Comparison of ENCODE assay signal across 13 cellular contexts in the genomic region with DNA sequence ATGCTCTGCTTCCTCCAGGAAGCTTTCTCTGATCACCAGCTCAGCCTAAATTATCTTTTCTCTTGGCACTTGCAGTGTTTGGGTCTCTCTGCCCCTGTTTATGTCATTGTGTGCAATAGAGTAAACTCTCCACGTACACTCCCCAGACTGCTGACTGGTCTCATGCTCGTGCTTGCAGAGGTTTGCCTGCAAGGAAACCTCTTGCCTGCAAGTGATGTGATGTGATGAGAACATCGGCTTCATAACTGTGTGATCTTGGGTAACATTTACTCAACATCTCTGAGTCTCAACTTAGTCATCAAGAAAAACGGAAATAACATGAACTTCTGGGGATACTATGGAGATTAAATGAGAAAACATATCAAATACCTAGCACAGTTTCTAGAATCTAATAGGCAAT.
DNase-seq lines count a peak whose midpoint lies in the region; ATAC-seq and TF ChIP-seq lines count a peak whose summit lies in the region.
"Had no signal": no experiment of that assay in that cellular context is flagged by ENCODE, and none has a peak within 500 bp of the region (broad histone marks: within the 10 kb centered on the region; RNA-seq: fewer than 3 reads in every experiment).

No MANE protein-coding gene starts in this region.

- POLR2A ChIA-PET in naive thymus-derived CD4-positive, alpha-beta T cell (lab: Charles Lee) = no interaction called here

- H3K9me3 Mint-ChIP-seq in chondrocyte (ENCODE audit: low read depth) = peaks cover 6% of the 10 kb centered on the region
- peaks cover 0 to 8% (median 0%) of the 10 kb centered on the region in 11 donors for H3K9me3 Mint-ChIP-seq in naive thymus-derived CD4-positive, alpha-beta T cell
- H3K9me3 Mint-ChIP-seq: activated naive CD8-positive, alpha-beta T cell treated with anti-CD3 and anti-CD28 coated beads, Interleukin-2, amount 10 ng/mL, durations not matched to agents 7 days and 5 days had no signal

- H3K36me3 Mint-ChIP-seq in chondrocyte (ENCODE audit: low read depth) = peaks cover 2% of the 10 kb centered on the region
- H3K36me3 Mint-ChIP-seq in naive thymus-derived CD4-positive, alpha-beta T cell = peaks cover 0 to 5% (median 0%) of the 10 kb centered on the region in 5 donors
- H3K36me3 Mint-ChIP-seq: activated naive CD8-positive, alpha-beta T cell treated with anti-CD3 and anti-CD28 coated beads, Interleukin-2, amount 10 ng/mL, durations not matched to agents 7 days and 5 days had no signal

- intact Hi-C loops in naive thymus-derived CD4-positive, alpha-beta T cell (cut with micrococcal nuclease) = no loop called here
- intact Hi-C loops in spleen (cut with DNase I; ENCODE audit: low total_unique reads) = no loop called here

- peak; percentile 64 for ATAC-seq in naive thymus-derived CD4-positive, alpha-beta T cell
- no peak for ATAC-seq in HG02571 (IDR thresholded peaks at IDR 0.05; ENCODE audit: unreplicated experiment)
- ATAC-seq in GM19328 (IDR thresholded peaks at IDR 0.05; ENCODE audit: unreplicated experiment) = no peak
- ATAC-seq: left cardiac atrium had no signal

- H3K4me3 Mint-ChIP-seq in chondrocyte (ENCODE audit: unreplicated experiment) = no peak overlapping the region
- H3K4me3 Mint-ChIP-seq in naive thymus-derived CD4-positive, alpha-beta T cell = no peak overlapping the region
- H3K4me3 Mint-ChIP-seq: activated naive CD8-positive, alpha-beta T cell treated with anti-CD3 and anti-CD28 coated beads, Interleukin-2, amount 10 ng/mL, durations not matched to agents 7 days and 5 days had no signal

- H3K4me1 Mint-ChIP-seq in chondrocyte (ENCODE audit: low read depth) = peaks cover 9% of the 10 kb centered on the region
- no peaks in the 10 kb centered on the region for H3K4me1 Mint-ChIP-seq in naive thymus-derived CD4-positive, alpha-beta T cell
- H3K4me1 Mint-ChIP-seq: activated naive CD8-positive, alpha-beta T cell treated with anti-CD3 and anti-CD28 coated beads, Interleukin-2, amount 10 ng/mL, durations not matched to agents 7 days and 5 days had no signal

- TF ChIP-seq CTCF in chondrocyte (IDR thresholded peaks at IDR 0.05) (no peak), spleen (IDR thresholded peaks at IDR 0.05 in 8 of 11, conservative IDR thresholded peaks at IDR 0.05 in 3 of 11) (no peak)

- TF ChIP-seq POLR2A in erythroblast (IDR thresholded peaks at IDR 0.05; ENCODE audit: low read length) (no peak), spleen (IDR thresholded peaks at IDR 0.05) (no peak)

- no peak overlapping the region for H3K27ac ChIP-seq in naive thymus-derived CD4-positive, alpha-beta T cell (ENCODE audit: low read depth, low read length)
- H3K27ac ChIP-seq in spleen = no peak overlapping the region
- H3K27ac ChIP-seq: SK-N-MC had no signal

- H3K27ac Mint-ChIP-seq in chondrocyte (ENCODE audit: unreplicated experiment) = peak overlapping the region; percentile 33
- no peak overlapping the region for H3K27ac Mint-ChIP-seq in naive thymus-derived CD4-positive, alpha-beta T cell
- H3K27ac Mint-ChIP-seq: activated naive CD8-positive, alpha-beta T cell treated with anti-CD3 and anti-CD28 coated beads, Interleukin-2, amount 10 ng/mL, durations not matched to agents 7 days and 5 days had no signal

- WGBS in spleen, 5 donors = 66 to 87% (median 72%) methylated on average over 4 of the region's 4 CpGs

- H3K4me1 ChIP-seq in naive thymus-derived CD4-positive, alpha-beta T cell (ENCODE audit: control insufficient read depth in 2 of 2, insufficient read depth in 2 of 2, low read length in 2 of 2) = no peaks in the 10 kb centered on the region
- no peaks in the 10 kb centered on the region for H3K4me1 ChIP-seq in spleen

- CTCF ChIA-PET in naive thymus-derived CD4-positive, alpha-beta T cell (lab: Charles Lee) = no interaction called here

- DNase-seq in GM03348 (ENCODE audit: low spot score) = peak; percentile 77
- DNase-seq in NOMO-1 treated with dmso at 0.1 percent for 144 hours (lab: John Stamatoyannopoulos, UW; ENCODE audit: unreplicated experiment) = peak; percentile 45
- DNase-seq in chondrocyte (ENCODE audit: low spot score) = no peak
- DNase-seq in naive thymus-derived CD4-positive, alpha-beta T cell = no peak
- DNase-seq in erythroblast (lab: John Stamatoyannopoulos, UW) = no peak
- no peak for DNase-seq in spleen
- DNase-seq: activated CD4-positive, alpha-beta T cell treated with anti-CD3 and anti-CD28 coated beads, Interleukin-2, amount 50 U/mL, for 1 hour; activated naive CD8-positive, alpha-beta T cell treated with anti-CD3 and anti-CD28 coated beads, Interleukin-2, amount 10 ng/mL, durations not matched to agents 7 days and 5 days; left cardiac atrium; occipital lobe had no signal

- H3K27me3 ChIP-seq in naive thymus-derived CD4-positive, alpha-beta T cell (ENCODE audit: control insufficient read depth in 2 of 2, insufficient read depth in 2 of 2, low read length in 2 of 2) = no peaks in the 10 kb centered on the region
- peaks cover 0 to 50% (median 0%) of the 10 kb centered on the region in 7 donors for H3K27me3 ChIP-seq in spleen (replicated peaks in 1 of 7)

- no peak overlapping the region for H3K4me3 ChIP-seq in naive thymus-derived CD4-positive, alpha-beta T cell (ENCODE audit: low read length)
- no peak overlapping the region for H3K4me3 ChIP-seq in spleen
- H3K4me3 ChIP-seq: SK-N-MC had no signal

- H3K27me3 Mint-ChIP-seq in chondrocyte (ENCODE audit: low read depth) = peaks cover 17% of the 10 kb centered on the region
- H3K27me3 Mint-ChIP-seq in naive thymus-derived CD4-positive, alpha-beta T cell = peaks cover 17 to 39% (median 33%) of the 10 kb centered on the region in 5 donors

- H3K36me3 ChIP-seq in naive thymus-derived CD4-positive, alpha-beta T cell (ENCODE audit: control insufficient read depth in 2 of 3, insufficient read depth in 3 of 3, low read length in 3 of 3) = no peaks in the 10 kb centered on the region
- no peaks in the 10 kb centered on the region for H3K36me3 ChIP-seq in spleen

- H3K9me3 ChIP-seq in naive thymus-derived CD4-positive, alpha-beta T cell (ENCODE audit: control insufficient read depth in 2 of 3, low read length in 3 of 3) = no peaks in the 10 kb centered on the region
- peaks cover 0 to 3% (median 0%) of the 10 kb centered on the region in 8 donors for H3K9me3 ChIP-seq in spleen

Comparison
In these comparisons a context has a peak if more than half of its experiments do, and no peak if none do; other contexts are left out.
1. DNase-seq: peak in GM03348 (single experiment) and NOMO-1 treated with dmso at 0.1 percent for 144 hours (single experiment); none in chondrocyte (single experiment), naive thymus-derived CD4-positive, alpha-beta T cell (0 of 9), erythroblast (0 of 2) and spleen (single experiment).